Comparison of ENCODE assay signal across 8 cellular contexts in genomic region chr14:90759370-90760054, GRCh38. TPM values are rescaled to one million over a fixed set of nuclear protein-coding genes. Genes with fewer than 3 reads are reported as not detected.
A peak's percentile ranks its signal among the peaks of the same experiment; 100 is the strongest.
DNase-seq lines count a peak whose midpoint lies in the region; ATAC-seq and TF ChIP-seq lines count a peak whose summit lies in the region.

No MANE protein-coding gene starts in this region.

- DNase-seq in Caco-2 (no peak), natural killer cell (no peak), T1000 (lab: John Stamatoyannopoulos, UW) (no peak), activated gamma-delta T cell treated with Interleukin-2 at 50 U/mL for 16 hours (no peak), neural progenitor cell (ENCODE audit: low spot score) (no peak)

- no peaks in the 10 kb centered on the region for H4K20me1 ChIP-seq in neural progenitor cell (ENCODE audit: low read depth)

- peaks cover 10% of the 10 kb centered on the region for H3K9me3 Mint-ChIP-seq in Caco-2 (ENCODE audit: unreplicated experiment)
- H3K9me3 Mint-ChIP-seq in natural killer cell = peaks cover 4 to 5% of the 10 kb centered on the region in 2 donors
- peaks cover 13% of the 10 kb centered on the region for H3K9me3 Mint-ChIP-seq in neural progenitor cell

- H3K4me2 ChIP-seq in neural progenitor cell = no peak overlapping the region

- H3K9ac ChIP-seq in neural progenitor cell = no peak overlapping the region

- H3K36me3 Mint-ChIP-seq in Caco-2 (ENCODE audit: insufficient read depth, unreplicated experiment) = peaks cover 7% of the 10 kb centered on the region
- peaks cover 10% of the 10 kb centered on the region for H3K36me3 Mint-ChIP-seq in natural killer cell
- H3K36me3 Mint-ChIP-seq in neural progenitor cell = peaks cover 10% of the 10 kb centered on the region

- no peak overlapping the region for H2AFZ ChIP-seq in neural progenitor cell (replicated peaks)

- H3K4me1 Mint-ChIP-seq in Caco-2 (ENCODE audit: low read depth, unreplicated experiment) (no peaks in the 10 kb centered on the region), natural killer cell (peaks cover 6 to 12% of the 10 kb centered on the region in 2 donors), neural progenitor cell (peaks cover 10% of the 10 kb centered on the region)

- H3K27me3 ChIP-seq in Caco-2 (replicated peaks; ENCODE audit: control insufficient read depth, insufficient read depth, low read length) = no peaks in the 10 kb centered on the region
- H3K27me3 ChIP-seq in neural progenitor cell = peaks cover 10% of the 10 kb centered on the region

- H3K4me1 ChIP-seq in Caco-2 = no peaks in the 10 kb centered on the region
- H3K4me1 ChIP-seq in neural progenitor cell = peaks cover 4% of the 10 kb centered on the region

- H3K27ac Mint-ChIP-seq in Caco-2 (ENCODE audit: unreplicated experiment) (peak overlapping the region; percentile 49), natural killer cell (peak overlapping the region; percentile 67 to 78), neural progenitor cell (no peak overlapping the region)

- CTCF ChIA-PET in Caco-2 (lab: Charles Lee) = interaction anchor here (1.1 to 1.3 kb wide), 3 partner anchors 59 to 360 kb away, joined by 3 to 7 read pairs (median 4); no protein-coding TSS in a partner anchor

- TF ChIP-seq CTCF in Caco-2 (IDR thresholded peaks at IDR 0.05; ENCODE audit: insufficient read depth in 1 of 2, low read depth in 1 of 2, low read length in 1 of 2, severe bottlenecking in 1 of 2, unreplicated experiment in 1 of 2) (no peak), natural killer cell (IDR thresholded peaks at IDR 0.05) (no peak), neural progenitor cell (IDR thresholded peaks at IDR 0.05) (no peak)

- H3K27ac ChIP-seq in angular gyrus (ENCODE audit: low read depth, low read length) (peak overlapping the region; percentile 97), neural progenitor cell (no peak overlapping the region)

- H3K4me3 ChIP-seq in Caco-2 (ENCODE audit: low read depth, low read length) = no peak overlapping the region
- no peak overlapping the region for H3K4me3 ChIP-seq in neural progenitor cell

- H3K79me2 ChIP-seq in neural progenitor cell (ENCODE audit: low read depth) = no peaks in the 10 kb centered on the region

- H3K36me3 ChIP-seq in Caco-2 (ENCODE audit: control insufficient read depth, insufficient read depth, low read length) = no peaks in the 10 kb centered on the region
- no peaks in the 10 kb centered on the region for H3K36me3 ChIP-seq in neural progenitor cell

- ATAC-seq in HG02943 (IDR thresholded peaks at IDR 0.05; ENCODE audit: low read depth, unreplicated experiment) (peak; percentile 43), natural killer cell (no peak), GM18498 (IDR thresholded peaks at IDR 0.05; ENCODE audit: unreplicated experiment) (no peak)

- peaks cover 6% of the 10 kb centered on the region for H3F3A ChIP-seq in neural progenitor cell (ENCODE audit: low read depth)

- no TSS peak for BruUV-seq in Caco-2 (replicated peaks; lab: Mats Ljungman, UMichigan)

- POLR2A ChIA-PET in Caco-2 (lab: Charles Lee) = interaction anchor here (0.5 kb wide), 1 partner anchor 115 kb away, joined by 5 read pairs; no protein-coding TSS in a partner anchor

- intact Hi-C loops in Caco-2 (cut with micrococcal nuclease; ENCODE audit: unreplicated experiment) (loop anchor here (2.0 kb wide), 1 partner anchor 63 kb away; no protein-coding TSS in a partner anchor), natural killer cell (cut with micrococcal nuclease) (no loop called here)

- H3K9me3 ChIP-seq in Caco-2 (0 out of 2 replicates have a peak, but pooled peaks cover 13% of the 10 kb centered on the region), neural progenitor cell (ENCODE audit: low read depth) (no peaks in the 10 kb centered on the region)

- H3K4me3 Mint-ChIP-seq in Caco-2 (ENCODE audit: unreplicated experiment) (peak overlapping the region; percentile 68), natural killer cell (peak overlapping the region; percentile 87), neural progenitor cell (no peak overlapping the region)

- H3K27me3 Mint-ChIP-seq in Caco-2 (ENCODE audit: insufficient read depth, unreplicated experiment) (no peaks in the 10 kb centered on the region), natural killer cell (ENCODE audit: low read depth in 2 of 2) (peaks cover 8 to 16% of the 10 kb centered on the region in 2 donors), neural progenitor cell (ENCODE audit: insufficient read depth, low read depth) (peaks cover 5% of the 10 kb centered on the region)

RNA-seq across cellular contexts. Expression of gene TTC7B, which starts 56.7 kb away (rescaled TPM):
- total RNA-seq in Caco-2 (2022) (19.0 and 28.5 TPM in 2 replicates), natural killer cell (10 to 100 TPM in 1 of 3 donors, 1 to 10 TPM in 2; 1.7 to 17.2 (median 5.9) TPM), neural progenitor cell (ENCODE audit: low replicate concordance) (19.0 and 20.6 TPM in 2 replicates)
